ENCODE assay signal across 9 cellular contexts in genomic region chr7:139681463-139681755, GRCh38.
DNase-seq lines count a peak whose midpoint lies in the region; TF ChIP-seq lines count a peak whose summit lies in the region.
"Had no signal": no experiment of that assay in that cellular context is flagged by ENCODE, and none has a peak within 500 bp of the region (broad histone marks: within the 10 kb centered on the region; RNA-seq: fewer than 3 reads in every experiment).

No MANE protein-coding gene starts in this region.

- H3K27ac Mint-ChIP-seq in activated CD4-positive, alpha-beta T cell treated with anti-CD3 and anti-CD28 coated beads, Interleukin-2, amount 10 ng/mL, durations not matched to agents 7 days and 5 days, result peak overlapping the region; percentile 78
- peak overlapping the region; percentile 77 for H3K27ac Mint-ChIP-seq in activated naive CD4-positive, alpha-beta T cell treated with anti-CD3 and anti-CD28 coated beads, Interleukin-2, amount 50 U/mL, for 24 hours
- peak overlapping the region; percentile 73 to 91 (median 80) for H3K27ac Mint-ChIP-seq in immature natural killer cell

- 93 to 95% methylated on average over 6 of the region's 6 CpGs for WGBS in thyroid gland, 2 donors

- no peak overlapping the region for H3K4me3 Mint-ChIP-seq in activated CD4-positive, alpha-beta T cell treated with anti-CD3 and anti-CD28 coated beads, Interleukin-2, amount 10 ng/mL, durations not matched to agents 7 days and 5 days
- H3K4me3 Mint-ChIP-seq in activated naive CD4-positive, alpha-beta T cell treated with anti-CD3 and anti-CD28 coated beads, Interleukin-2, amount 50 U/mL, for 24 hours, result no peak overlapping the region
- H3K4me3 Mint-ChIP-seq in immature natural killer cell, result peak overlapping the region; percentile 44 to 81 (median 63)

- TF ChIP-seq CTCF in thyroid gland (IDR thresholded peaks at IDR 0.05), result no peak

- H3K36me3 ChIP-seq in thyroid gland, result no peaks in the 10 kb centered on the region
- H3K36me3 ChIP-seq: BE2C had no signal

- CTCF ChIA-PET in activated CD4-positive, alpha-beta T cell treated with anti-CD3 and anti-CD28 coated beads, Interleukin-2, amount 10 ng/mL, durations not matched to agents 7 days and 5 days (lab: Charles Lee), result interaction anchor here (1.2 to 2.0 kb wide), 2 partner anchors 11 to 17 kb away, joined by 4 read pairs; no protein-coding TSS in a partner anchor

- peaks cover 49 to 63% of the 10 kb centered on the region in 2 donors for H3K4me1 ChIP-seq in thyroid gland
- H3K4me1 ChIP-seq: BE2C had no signal

- H3K9me3 ChIP-seq in thyroid gland, result no peaks in the 10 kb centered on the region

- H3K27me3 Mint-ChIP-seq in activated CD4-positive, alpha-beta T cell treated with anti-CD3 and anti-CD28 coated beads, Interleukin-2, amount 10 ng/mL, durations not matched to agents 7 days and 5 days, result no peaks in the 10 kb centered on the region
- no peaks in the 10 kb centered on the region for H3K27me3 Mint-ChIP-seq in activated naive CD4-positive, alpha-beta T cell treated with anti-CD3 and anti-CD28 coated beads, Interleukin-2, amount 50 U/mL, for 24 hours
- H3K27me3 Mint-ChIP-seq in immature natural killer cell (ENCODE audit: low read depth in 3 of 3), result peaks cover 0 to 5% (median 0%) of the 10 kb centered on the region in 3 donors

- no peak for DNase-seq in activated CD4-positive, alpha-beta T cell treated with anti-CD3 and anti-CD28 coated beads, Interleukin-2, amount 10 ng/mL, durations not matched to agents 7 days and 5 days
- DNase-seq in activated CD4-positive, alpha-beta T cell treated with anti-CD3 and anti-CD28 coated beads for 1 hour, result no peak
- no peak for DNase-seq in immature natural killer cell
- no peak for DNase-seq in thyroid gland
- no peak for DNase-seq in DMS114 treated with DMSO at 0.1 percent for 48 hours (lab: John Stamatoyannopoulos, UW; ENCODE audit: unreplicated experiment)
- DNase-seq in HT-29 (ENCODE audit: low spot score), result no peak
- DNase-seq in COLO668 (lab: John Stamatoyannopoulos, UW; ENCODE audit: unreplicated experiment), result no peak
- DNase-seq: BE2C had no signal

- POLR2A ChIA-PET in activated CD4-positive, alpha-beta T cell treated with anti-CD3 and anti-CD28 coated beads, Interleukin-2, amount 10 ng/mL, durations not matched to agents 7 days and 5 days (lab: Charles Lee), result interaction anchor here (1.0 kb wide), 1 partner anchor 678 kb away, joined by 4 read pairs; no protein-coding TSS in a partner anchor

- peaks cover 47% of the 10 kb centered on the region for H3K4me1 Mint-ChIP-seq in activated CD4-positive, alpha-beta T cell treated with anti-CD3 and anti-CD28 coated beads, Interleukin-2, amount 10 ng/mL, durations not matched to agents 7 days and 5 days
- H3K4me1 Mint-ChIP-seq in activated naive CD4-positive, alpha-beta T cell treated with anti-CD3 and anti-CD28 coated beads, Interleukin-2, amount 50 U/mL, for 24 hours, result peaks cover 63% of the 10 kb centered on the region
- H3K4me1 Mint-ChIP-seq in immature natural killer cell, result peaks cover 78 to 92% of the 10 kb centered on the region in 2 donors

- H3K9me3 Mint-ChIP-seq in activated CD4-positive, alpha-beta T cell treated with anti-CD3 and anti-CD28 coated beads, Interleukin-2, amount 10 ng/mL, durations not matched to agents 7 days and 5 days, result peaks cover 10% of the 10 kb centered on the region
- no peaks in the 10 kb centered on the region for H3K9me3 Mint-ChIP-seq in activated naive CD4-positive, alpha-beta T cell treated with anti-CD3 and anti-CD28 coated beads, Interleukin-2, amount 50 U/mL, for 24 hours
- no peaks in the 10 kb centered on the region for H3K9me3 Mint-ChIP-seq in immature natural killer cell

- H3K27me3 ChIP-seq in thyroid gland, result no peaks in the 10 kb centered on the region
- H3K27me3 ChIP-seq: BE2C had no signal

- H3K4me3 ChIP-seq in thyroid gland (replicated peaks in 1 of 3), result no peak overlapping the region

- peaks cover 28% of the 10 kb centered on the region for H3K36me3 Mint-ChIP-seq in activated CD4-positive, alpha-beta T cell treated with anti-CD3 and anti-CD28 coated beads, Interleukin-2, amount 10 ng/mL, durations not matched to agents 7 days and 5 days (ENCODE audit: low read depth)
- H3K36me3 Mint-ChIP-seq in activated naive CD4-positive, alpha-beta T cell treated with anti-CD3 and anti-CD28 coated beads, Interleukin-2, amount 50 U/mL, for 24 hours, result peaks cover 12% of the 10 kb centered on the region
- H3K36me3 Mint-ChIP-seq in immature natural killer cell, result peaks cover 5 to 12% (median 7%) of the 10 kb centered on the region in 3 donors

- peak overlapping the region in 2 of 3 donors; percentile 50 to 70 for H3K27ac ChIP-seq in thyroid gland

- TF ChIP-seq POLR2A in thyroid gland (IDR thresholded peaks at IDR 0.05), result no peak

- intact Hi-C loops in thyroid gland (cut with DNase I), result no loop called here

Comparison
In these comparisons a context has a peak if more than half of its experiments do, and no peak if none do; other contexts are left out.
1. H3K4me3 Mint-ChIP-seq: peak in immature natural killer cell (5 of 5); none in activated CD4-positive, alpha-beta T cell treated with anti-CD3 and anti-CD28 coated beads, Interleukin-2, amount 10 ng/mL, durations not matched to agents 7 days and 5 days (single experiment) and activated naive CD4-positive, alpha-beta T cell treated with anti-CD3 and anti-CD28 coated beads, Interleukin-2, amount 50 U/mL, for 24 hours (single experiment).
2. Peak in every context shown above with its lines, with median percentiles within 50 percentile points of each other: H3K27ac Mint-ChIP-seq.